1 cellular context compared by ENCODE assay signal in genomic region chr20:17822039-17822438, GRCh38.
TF ChIP-seq lines count a peak whose summit lies in the region.

No MANE protein-coding gene starts in this region.

TF ChIP-seq in HepG2, 621 proteins besides CTCF, POLR2A, EP300 and RAD21 (continued from another document and continues in another):
- TF ChIP-seq PAXIP1 (CRISPR knock-in tag; conservative IDR thresholded peaks at IDR 0.05) (0 out of 2 replicates have a peak, but pooled peaks have one; percentile 44), PPARG (CRISPR knock-in tag; conservative IDR thresholded peaks at IDR 0.05) (peak; percentile 85), ZNF670 (CRISPR knock-in tag; IDR thresholded peaks at IDR 0.05; ENCODE audit: borderline replicate concordance) (0 out of 2 replicates have a peak, but pooled peaks have one; percentile 48), NFAT5 (CRISPR knock-in tag; IDR thresholded peaks at IDR 0.05) (no peak), CBX5 (CRISPR knock-in tag; IDR thresholded peaks at IDR 0.05; ENCODE audit: borderline replicate concordance) (0 out of 2 replicates have a peak, but pooled peaks have one; percentile 39), ZNF576 (CRISPR knock-in tag; IDR thresholded peaks at IDR 0.05) (no peak), DPF2 (CRISPR knock-in tag; IDR thresholded peaks at IDR 0.05; ENCODE audit: borderline replicate concordance, low read depth) (no peak), TEAD2 (CRISPR knock-in tag; IDR thresholded peaks at IDR 0.05) (no peak), HDAC2 (CRISPR knock-in tag; IDR thresholded peaks at IDR 0.05) (no peak; the same call in 1 of the 2 replicates), ZMYM3 (CRISPR knock-in tag; IDR thresholded peaks at IDR 0.05) (0 out of 2 replicates have a peak, but pooled peaks have one; percentile 13), SRSF4 (IDR thresholded peaks at IDR 0.05; ENCODE audit: low read depth, low read length, poor library complexity, severe bottlenecking) (no peak), SAFB2 (CRISPR knock-in tag; IDR thresholded peaks at IDR 0.05; ENCODE audit: borderline replicate concordance, low read depth) (no peak), RFX1 (IDR thresholded peaks at IDR 0.05) (no peak), HNF1A (IDR thresholded peaks at IDR 0.05; ENCODE audit: low read depth) (no peak), HNF1A (CRISPR knock-in tag; IDR thresholded peaks at IDR 0.05; ENCODE audit: borderline replicate concordance) (no peak), IRF2 (CRISPR knock-in tag; IDR thresholded peaks at IDR 0.05) (no peak; the same call in 1 of the 2 replicates), PRPF4 (IDR thresholded peaks at IDR 0.05; ENCODE audit: low read depth, low read length, poor library complexity, severe bottlenecking) (no peak), RBM22 (optimal IDR thresholded peaks at IDR 0.05; ENCODE audit: low read length) (no peak), ZNF292 (CRISPR knock-in tag; IDR thresholded peaks at IDR 0.05; ENCODE audit: borderline replicate concordance, low read depth) (peak; percentile 52; the same call in 1 of the 2 replicates), ZNF841 (CRISPR knock-in tag; IDR thresholded peaks at IDR 0.05; ENCODE audit: borderline replicate concordance) (no peak), ZNF816 (CRISPR knock-in tag; IDR thresholded peaks at IDR 0.05; ENCODE audit: borderline replicate concordance) (no peak), ZNF549 (CRISPR knock-in tag; IDR thresholded peaks at IDR 0.05) (no peak), FOXA3 (CRISPR knock-in tag; IDR thresholded peaks at IDR 0.05) (peak; percentile 88), ZNF18 (CRISPR knock-in tag; IDR thresholded peaks at IDR 0.05; ENCODE audit: insufficient replicate concordance) (no peak), FOXK1 (CRISPR knock-in tag; IDR thresholded peaks at IDR 0.05; ENCODE audit: borderline replicate concordance, low read depth) (peak; percentile 57; the same call in 1 of the 2 replicates), ZGPAT (CRISPR knock-in tag; IDR thresholded peaks at IDR 0.05) (no peak), ZNF788 (CRISPR knock-in tag; IDR thresholded peaks at IDR 0.05; ENCODE audit: borderline replicate concordance) (peak; percentile 18; the same call in 1 of the 2 replicates), ATF1 (CRISPR knock-in tag; IDR thresholded peaks at IDR 0.05) (no peak), POGZ (CRISPR knock-in tag; IDR thresholded peaks at IDR 0.05) (peak; percentile 56; the same call in 1 of the 2 replicates), PBX2 (CRISPR knock-in tag; IDR thresholded peaks at IDR 0.05) (peak; percentile 96), ZSCAN12 (CRISPR knock-in tag; IDR thresholded peaks at IDR 0.05) (no peak), ZNF362 (CRISPR knock-in tag; IDR thresholded peaks at IDR 0.05; ENCODE audit: borderline replicate concordance) (no peak), SOX13 (IDR thresholded peaks at IDR 0.05) (0 out of 2 replicates have a peak, but pooled peaks have one; percentile 26), SOX13 (CRISPR knock-in tag; conservative IDR thresholded peaks at IDR 0.05 in 1 of 2, IDR thresholded peaks at IDR 0.05 in 1 of 2) (no peak), BRF2 (CRISPR knock-in tag; IDR thresholded peaks at IDR 0.05) (no peak), ZNF446 (CRISPR knock-in tag; IDR thresholded peaks at IDR 0.05) (no peak), ATF7-NPFF (CRISPR knock-in tag; IDR thresholded peaks at IDR 0.05; ENCODE audit: low read depth) (no peak)
